In genomic region chr17:48878920-48879898, GRCh38 we compare ENCODE assay signal across 1 cellular context.
A peak's percentile ranks its signal among the peaks of the same experiment; 100 is the strongest.
TF ChIP-seq lines count a peak whose summit lies in the region.

No MANE protein-coding gene starts in this region.

TF ChIP-seq in K562, 482 proteins besides CTCF, POLR2A, EP300 and RAD21 (continues in another document):
- TF ChIP-seq RBM14 (IDR thresholded peaks at IDR 0.05; ENCODE audit: borderline replicate concordance, insufficient read depth, low read depth, low read length) (no peak), MTA1 (IDR thresholded peaks at IDR 0.05; ENCODE audit: borderline replicate concordance) (no peak), PTTG1 (tag; IDR thresholded peaks at IDR 0.05; ENCODE audit: low read depth) (no peak), ADNP (tag; IDR thresholded peaks at IDR 0.05) (no peak), POLR2AphosphoS2 (IDR thresholded peaks at IDR 0.05; ENCODE audit: low read length) (no peak), GABPA (tag; conservative IDR thresholded peaks at IDR 0.05; ENCODE audit: low read depth) (no peak), PCBP1 (IDR thresholded peaks at IDR 0.05; ENCODE audit: low read depth, low read length, poor library complexity, severe bottlenecking) (no peak), ZBTB34 (CRISPR knock-in tag; IDR thresholded peaks at IDR 0.05) (no peak), JUND (IDR thresholded peaks at IDR 0.05; ENCODE audit: borderline replicate concordance, low read depth, low read length) (peak; percentile 21; the same call in 1 of the 2 replicates), JUND (tag; IDR thresholded peaks at IDR 0.05; ENCODE audit: borderline replicate concordance, low read depth, low read length) (no peak), ZNF551 (CRISPR knock-in tag; IDR thresholded peaks at IDR 0.05) (no peak), SP1 (CRISPR knock-in tag; IDR thresholded peaks at IDR 0.05) (no peak), MAZ (CRISPR knock-in tag; conservative IDR thresholded peaks at IDR 0.05 in 1 of 2, IDR thresholded peaks at IDR 0.05 in 1 of 2) (peak in 1 of 2 experiments; percentile 24; a peak in 1 of 4 replicates), BCLAF1 (IDR thresholded peaks at IDR 0.05; ENCODE audit: borderline replicate concordance in 1 of 2, control insufficient read depth in 1 of 2, low read depth in 2 of 2, low read length in 1 of 2) (no peak), ZKSCAN8 (CRISPR knock-in tag; IDR thresholded peaks at IDR 0.05) (no peak), PKNOX1 (IDR thresholded peaks at IDR 0.05) (peak; percentile 35; the same call in 1 of the 2 replicates), STAG1 (CRISPR knock-in tag; IDR thresholded peaks at IDR 0.05; ENCODE audit: borderline replicate concordance) (peak; percentile 90; the same call in 1 of the 2 replicates), RBFOX2 (IDR thresholded peaks at IDR 0.05; ENCODE audit: low read depth, low read length) (no peak), CHD7 (IDR thresholded peaks at IDR 0.05; ENCODE audit: low read depth, low read length) (no peak), STAT6 (CRISPR knock-in tag; IDR thresholded peaks at IDR 0.05) (no peak), E2F5 (CRISPR knock-in tag; IDR thresholded peaks at IDR 0.05) (0 out of 2 replicates have a peak, but pooled peaks have one; percentile 20), ZNF384 (IDR thresholded peaks at IDR 0.05; ENCODE audit: low read depth, low read length) (peak; percentile 94), NKRF (IDR thresholded peaks at IDR 0.05; ENCODE audit: borderline replicate concordance) (peak; percentile 23; the same call in 1 of the 2 replicates), DEAF1 (CRISPR knock-in tag; IDR thresholded peaks at IDR 0.05) (peak; percentile 89), SMAD4 (CRISPR knock-in tag; conservative IDR thresholded peaks at IDR 0.05) (no peak), SMC3 (conservative IDR thresholded peaks at IDR 0.05; ENCODE audit: insufficient read depth, low read depth, low read length) (peak; percentile 95), NFIX (CRISPR knock-in tag; IDR thresholded peaks at IDR 0.05; ENCODE audit: low read depth) (no peak)
